In the genomic region with DNA sequence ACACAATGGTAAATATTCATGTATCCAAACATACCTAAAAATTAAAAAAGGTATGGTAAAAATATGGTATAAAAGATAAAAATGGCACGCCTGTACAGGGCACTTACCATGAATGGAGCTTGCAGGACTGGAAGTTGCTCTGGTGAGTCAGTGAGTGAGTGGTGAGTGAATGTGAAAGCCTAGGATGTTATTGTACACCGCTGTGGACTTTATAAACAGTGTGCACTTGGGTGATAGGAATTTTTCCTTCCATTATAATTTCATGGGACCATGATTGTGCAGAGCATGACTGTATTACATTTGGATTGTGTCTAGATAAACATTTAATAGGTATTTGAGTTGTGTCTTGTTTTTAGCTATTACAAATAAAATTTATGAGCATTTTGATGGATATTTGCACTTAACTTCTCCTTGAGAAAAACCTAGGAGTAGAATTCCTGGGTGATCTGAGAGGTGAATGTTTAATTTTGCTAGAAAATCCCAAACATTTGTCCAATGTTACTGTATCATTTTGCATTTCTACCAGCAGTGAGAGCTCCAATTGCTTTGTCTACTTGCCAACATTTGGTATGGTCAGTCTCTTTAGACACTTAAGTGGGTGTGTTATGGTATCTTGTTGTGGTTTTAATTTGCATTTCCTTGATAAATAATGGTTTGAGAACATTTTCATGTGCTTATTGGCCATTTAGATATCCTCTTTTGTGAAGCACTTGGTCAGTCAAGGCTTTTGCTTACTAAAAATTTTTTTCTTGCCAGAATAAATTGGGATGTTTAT, we compare ENCODE assay signal across 22 cellular contexts.
A peak's percentile ranks its signal among the peaks of the same experiment; 100 is the strongest.
DNase-seq lines count a peak whose midpoint lies in the region; ATAC-seq and TF ChIP-seq lines count a peak whose summit lies in the region.
"Had no signal": no experiment of that assay in that cellular context is flagged by ENCODE, and none has a peak within 500 bp of the region (broad histone marks: within the 10 kb centered on the region; RNA-seq: fewer than 3 reads in every experiment).

No MANE protein-coding gene starts in this region.

- H3K4me2 ChIP-seq in PC-3 (ENCODE audit: low read length) = peak overlapping the region; percentile 7; the same call in 1 of the 2 replicates
- H3K4me2 ChIP-seq: GM23338 had no signal

- H3K9ac ChIP-seq in PC-3 (ENCODE audit: low read length) = no peak overlapping the region

- POLR2A ChIA-PET in PC-3 (lab: Charles Lee; ENCODE audit: unreplicated experiment) = interaction anchor here (0.6 kb wide), 1 partner anchor 34 kb away, joined by 5 read pairs; no protein-coding TSS in a partner anchor

- H4K20me1 ChIP-seq in PC-3 (ENCODE audit: low read length) = no peaks in the 10 kb centered on the region

- peaks cover 7% of the 10 kb centered on the region for H3K4me1 ChIP-seq in PC-3 (ENCODE audit: insufficient read depth, low read length)
- H3K4me1 ChIP-seq: gastrocnemius medialis had no signal

- no peak for TF ChIP-seq CTCF in PC-3 (conservative IDR thresholded peaks at IDR 0.05; ENCODE audit: low read depth, low read length)

- CTCF ChIA-PET in PC-3 (lab: Charles Lee) = no interaction called here

- BruUV-seq in PC-3 (replicated peaks; lab: Mats Ljungman, UMichigan) = no TSS peak

- H2AFZ ChIP-seq in PC-3 (ENCODE audit: low read length) = no peak overlapping the region
- H2AFZ ChIP-seq: GM23338 had no signal

- no peak overlapping the region for H3K27ac ChIP-seq in PC-3 (ENCODE audit: low read length)
- H3K27ac ChIP-seq: gastrocnemius medialis had no signal

- peak; percentile 93 for ATAC-seq in PC-3
- no peak for ATAC-seq in Right ventricle myocardium inferior
- ATAC-seq: gastrocnemius medialis; GM23338; naive thymus-derived CD4-positive, alpha-beta T cell had no signal

- no peaks in the 10 kb centered on the region for H3K27me3 ChIP-seq in PC-3 (ENCODE audit: low read length)
- H3K27me3 ChIP-seq: gastrocnemius medialis had no signal

- no peaks in the 10 kb centered on the region for H3K36me3 ChIP-seq in PC-3 (ENCODE audit: low read depth, low read length)
- H3K36me3 ChIP-seq: gastrocnemius medialis had no signal

- no peak overlapping the region for H3K4me3 ChIP-seq in PC-3 (ENCODE audit: low read length)
- H3K4me3 ChIP-seq: gastrocnemius medialis, GM23338 had no signal

- intact Hi-C loops in PC-3 (cut with micrococcal nuclease) (no loop called here), Right ventricle myocardium inferior (cut with DNase I) (no loop called here)

- no peaks in the 10 kb centered on the region for H3K9me2 ChIP-seq in PC-3 (replicated peaks; ENCODE audit: low read length)

- no peaks in the 10 kb centered on the region for H3K9me3 ChIP-seq in PC-3 (ENCODE audit: low read length)
- H3K9me3 ChIP-seq: gastrocnemius medialis had no signal

- no peaks in the 10 kb centered on the region for H3F3A ChIP-seq in PC-3 (ENCODE audit: low read length, unreplicated experiment)

- peak; percentile 46 for DNase-seq in EH (ENCODE audit: low read depth)
- peak; percentile 77 for DNase-seq in PC-3
- peak; percentile 37 for DNase-seq in dedifferentiated amniotic fluid mesenchymal stem cell (ENCODE audit: extremely low spot score)
- peak; percentile 26 to 94 for DNase-seq in lung microvascular endothelial cell (ENCODE audit: low read depth in 2 of 2)
- DNase-seq in amygdala (lab: John Stamatoyannopoulos, UW) = no peak
- no peak for DNase-seq in Right ventricle myocardium inferior (ENCODE audit: missing footprints)
- DNase-seq in midbrain (lab: John Stamatoyannopoulos, UW) = no peak
- DNase-seq: activated CD4-positive, alpha-beta T cell treated with anti-CD3 and anti-CD28 coated beads, Interleukin-2, amount 10 ng/mL, durations not matched to agents 7 days and 5 days; activated T-cell treated with anti-CD3 and anti-CD28 coated beads, Interleukin-2, amount 50 U/mL, for 1 hour; AML-193; COR-L47; effector CD8-positive, alpha-beta T cell; gastrocnemius medialis; GDM1; Karpas-422; naive thymus-derived CD4-positive, alpha-beta T cell; NCI-H1417; NCI-H2171; NCI-H82; stimulated activated CD4-positive, alpha-beta T cell treated with anti-CD3 and anti-CD28 coated beads, Interleukin-4, amount 100 ng/mL, for 1 hour; substantia nigra had no signal

- no peaks in the 10 kb centered on the region for H3K79me2 ChIP-seq in PC-3 (ENCODE audit: low read length)

Comparison
In these comparisons a context has a peak if more than half of its experiments do, and no peak if none do; other contexts are left out.
1. DNase-seq: peak in EH (single experiment), PC-3 (single experiment), dedifferentiated amniotic fluid mesenchymal stem cell (single experiment) and lung microvascular endothelial cell (2 of 2); none in amygdala (0 of 56), Right ventricle myocardium inferior (single experiment) and midbrain (single experiment).